In genomic region chr15:81265944-81266775, GRCh38 we compare ENCODE assay signal across 8 cellular contexts. TPM values are rescaled to one million over a fixed set of nuclear protein-coding genes. Genes with fewer than 3 reads are reported as not detected.
A peak's percentile ranks its signal among the peaks of the same experiment; 100 is the strongest.
DNase-seq lines count a peak whose midpoint lies in the region; ATAC-seq, FAIRE-seq and TF ChIP-seq lines count a peak whose summit lies in the region.

No MANE protein-coding gene starts in this region.

- peaks cover 13% of the 10 kb centered on the region for H3K4me1 Mint-ChIP-seq in WTC11

- H2AFZ ChIP-seq in keratinocyte (ENCODE audit: control insufficient read depth, low read length), result peak overlapping the region; percentile 40

- peak overlapping the region; percentile 23 for H3K9ac ChIP-seq in keratinocyte (ENCODE audit: control insufficient read depth, extremely low read depth, insufficient read depth, low read length)

- dilution Hi-C loops in keratinocyte (cut with MboI; ENCODE audit: extremely low pct_ligation_motif_present, low sequenced_read_pairs), result no loop called here

- H3K36me3 Mint-ChIP-seq in WTC11, result no peaks in the 10 kb centered on the region

- peak; percentile 85 for FAIRE-seq in keratinocyte (lab: Jason Lieb, UNC)

- peak overlapping the region; percentile 66 for H3K4me2 ChIP-seq in keratinocyte (ENCODE audit: control insufficient read depth, extremely low read depth, insufficient read depth, low read depth, low read length)

- no peaks in the 10 kb centered on the region for H3K9me3 Mint-ChIP-seq in WTC11

- DNase-seq in AML-193 (lab: John Stamatoyannopoulos, UW) (peak; percentile 77 to 83), NCI-H226 (peak; percentile 69), WTC11 (ENCODE audit: low spot score) (peak; percentile 90), cardiac fibroblast (ENCODE audit: low read depth in 2 of 2) (peak; percentile 84 to 86), keratinocyte (ENCODE audit: low read depth, low spot score) (peak; percentile 40)
- DNase-seq in stimulated activated CD4-positive, alpha-beta T cell treated with anti-CD3 and anti-CD28 coated beads, Interleukin-1b, Interleukin-23, amount 100 ng/mL, for 48 hours, result peak; percentile 83

- ATAC-seq in GM19043 (IDR thresholded peaks at IDR 0.05; ENCODE audit: low read depth, unreplicated experiment), result peak; percentile 71
- peak; percentile 84 for ATAC-seq in HG03280 (IDR thresholded peaks at IDR 0.05; ENCODE audit: unreplicated experiment)
- peak; percentile 93 for ATAC-seq in WTC11

- H3K79me2 ChIP-seq in keratinocyte (ENCODE audit: control insufficient read depth, insufficient read depth, low read length), result no peaks in the 10 kb centered on the region

- H3K27ac ChIP-seq in keratinocyte (ENCODE audit: control insufficient read depth, insufficient read depth, low read length), result no peak overlapping the region

- H3K9me1 ChIP-seq in keratinocyte (ENCODE audit: control insufficient read depth, extremely low read depth, insufficient read depth, low read length), result no peaks in the 10 kb centered on the region

- no peaks in the 10 kb centered on the region for H3K27me3 Mint-ChIP-seq in WTC11 (ENCODE audit: low read depth)

- no peak overlapping the region for H3K27ac Mint-ChIP-seq in WTC11

- no peaks in the 10 kb centered on the region for H3K36me3 ChIP-seq in keratinocyte (ENCODE audit: control insufficient read depth in 2 of 2, extremely low read depth in 1 of 2, insufficient read depth in 2 of 2, low read length in 2 of 2)

- peak; percentile 78 for TF ChIP-seq CTCF in WTC11 (IDR thresholded peaks at IDR 0.05)
- TF ChIP-seq CTCF in cardiac fibroblast (IDR thresholded peaks at IDR 0.05; ENCODE audit: low read depth, low read length), result peak; percentile 93
- TF ChIP-seq CTCF in keratinocyte (optimal IDR thresholded peaks at IDR 0.05 in 1 of 3, IDR thresholded peaks at IDR 0.05 in 1 of 3, conservative IDR thresholded peaks at IDR 0.05 in 1 of 3; ENCODE audit: extremely low read depth in 1 of 3, insufficient read depth in 2 of 3, low read length in 3 of 3), result peak; percentile 89 to 99 (median 97)

- H3K4me3 ChIP-seq in cardiac fibroblast (replicated peaks in 1 of 2; ENCODE audit: low read depth in 2 of 2, low read length in 2 of 2) (no peak overlapping the region), keratinocyte (ENCODE audit: control insufficient read depth in 2 of 3, extremely low read depth in 1 of 3, insufficient read depth in 2 of 3, low read depth in 1 of 3, low read length in 3 of 3) (peak overlapping the region in 1 of 3 experiments; percentile 11)

- H3K4me1 ChIP-seq in keratinocyte (ENCODE audit: control insufficient read depth, extremely low read depth, insufficient read depth, low read length), result peaks cover 6% of the 10 kb centered on the region

- POLR2A ChIA-PET in WTC11 (lab: Charles Lee), result interaction anchor here (0.6 to 0.9 kb wide), 2 partner anchors 58 to 265 kb away, joined by 3 read pairs; partner anchors contain the start of genes STARD5 and TLNRD1

- peaks cover 3% of the 10 kb centered on the region for H3K27me3 ChIP-seq in keratinocyte (ENCODE audit: control insufficient read depth, extremely low read depth, insufficient read depth, low read length)

- peak overlapping the region; percentile 58 for H3K4me3 Mint-ChIP-seq in WTC11

- no peaks in the 10 kb centered on the region for H3K9me3 ChIP-seq in keratinocyte (ENCODE audit: control insufficient read depth, low read depth, low read length)

- H4K20me1 ChIP-seq in keratinocyte (ENCODE audit: control insufficient read depth, extremely low read depth, insufficient read depth, low read length), result no peaks in the 10 kb centered on the region

- CTCF ChIA-PET in WTC11 (lab: Charles Lee), result interaction anchor here (0.6 to 4.9 kb wide), 142 partner anchors 9 to 918 kb away, joined by 3 to 238 read pairs (median 6); partner anchors contain the start of genes ABHD17C, CEMIP, CFAP161 and IL16

TF ChIP-seq in WTC11, 78 proteins besides CTCF, POLR2A, EP300 and RAD21:
- TF ChIP-seq, protein P1, sequence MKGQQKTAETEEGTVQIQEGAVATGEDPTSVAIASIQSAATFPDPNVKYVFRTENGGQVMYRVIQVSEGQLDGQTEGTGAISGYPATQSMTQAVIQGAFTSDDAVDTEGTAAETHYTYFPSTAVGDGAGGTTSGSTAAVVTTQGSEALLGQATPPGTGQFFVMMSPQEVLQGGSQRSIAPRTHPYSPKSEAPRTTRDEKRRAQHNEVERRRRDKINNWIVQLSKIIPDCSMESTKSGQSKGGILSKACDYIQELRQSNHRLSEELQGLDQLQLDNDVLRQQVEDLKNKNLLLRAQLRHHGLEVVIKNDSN (CRISPR knock-in tag; IDR thresholded peaks at IDR 0.05), result peak; percentile 40; the same call in 1 of the 2 replicates
- TF ChIP-seq ATF3 (CRISPR knock-in tag; conservative IDR thresholded peaks at IDR 0.05), result no peak
- TF ChIP-seq, protein P2, sequence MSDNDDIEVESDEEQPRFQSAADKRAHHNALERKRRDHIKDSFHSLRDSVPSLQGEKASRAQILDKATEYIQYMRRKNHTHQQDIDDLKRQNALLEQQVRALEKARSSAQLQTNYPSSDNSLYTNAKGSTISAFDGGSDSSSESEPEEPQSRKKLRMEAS (CRISPR knock-in tag; IDR thresholded peaks at IDR 0.05), result peak; percentile 64; the same call in 1 of the 2 replicates
TF ChIP-seq in WTC11: peak in this region for 2.

RNA-seq across cellular contexts. Expression of gene STARD5, which starts 57.8 kb away (rescaled TPM):
- 6.3 to 7.2 TPM (median 6.8 TPM) in 3 replicates for total RNA-seq in WTC11 (2021)
- 38.8 to 56.4 TPM (median 40.2 TPM) in 3 replicates for polyA plus RNA-seq in keratinocyte
- polyA plus RNA-seq in keratinocyte (2011; ENCODE audit: low read depth), result 21.1 TPM
- 37.3 and 38.8 TPM in 2 replicates for polyA plus RNA-seq in keratinocyte (2011; cell fraction: cytosol; rRNA removed)
- polyA plus RNA-seq in keratinocyte (2011; cell fraction: nucleus; rRNA removed), result 99.9 and 113 TPM in 2 replicates
- 18.6 and 35.3 TPM in 2 replicates for polyA plus RNA-seq in keratinocyte (2012; ENCODE audit: low replicate concordance)
- polyA minus RNA-seq in keratinocyte, result 35.0 to 74.5 TPM (median 47.4 TPM) in 3 replicates
- polyA minus RNA-seq in keratinocyte (2011; cell fraction: cytosol; rRNA and poly(A)+ RNA removed), result 14.6 TPM
- polyA minus RNA-seq in keratinocyte (2011; cell fraction: nucleus; rRNA and poly(A)+ RNA removed), result 22.9 and 38.5 TPM in 2 replicates

Comparison
In these comparisons a context has a peak if more than half of its experiments do, and no peak if none do; other contexts are left out.
1. DNase-seq: peak in every context shown above with its lines; median percentile 90 in WTC11; 85 in cardiac fibroblast; 83 in stimulated activated CD4-positive, alpha-beta T cell treated with anti-CD3 and anti-CD28 coated beads, Interleukin-1b, Interleukin-23, amount 100 ng/mL, for 48 hours; 80 in AML-193; 69 in NCI-H226; 40 in keratinocyte.